ENCODE assay signal across 23 cellular contexts in genomic region chr3:50380375-50381085, GRCh38. TPM values are rescaled to one million over a fixed set of nuclear protein-coding genes. Genes with fewer than 3 reads are reported as not detected.
A peak's percentile ranks its signal among the peaks of the same experiment; 100 is the strongest.
DNase-seq lines count a peak whose midpoint lies in the region; ATAC-seq and TF ChIP-seq lines count a peak whose summit lies in the region.
"Had no signal": no experiment of that assay in that cellular context is flagged by ENCODE, and none has a peak within 500 bp of the region (broad histone marks: within the 10 kb centered on the region; RNA-seq: fewer than 3 reads in every experiment).

No MANE protein-coding gene starts in this region.

- H3K4me3 Mint-ChIP-seq in activated CD4-positive, alpha-beta T cell treated with anti-CD3 and anti-CD28 coated beads, Interleukin-2, amount 10 ng/mL, durations not matched to agents 7 days and 5 days = no peak overlapping the region
- H3K4me3 Mint-ChIP-seq in nephron (peak overlapping the region in 1 of 3 experiments; percentile 21), type B pancreatic cell (no peak overlapping the region)
- H3K4me3 Mint-ChIP-seq: CD4-positive, alpha-beta memory T cell; GM23338; HFFc6 had no signal

- no peak overlapping the region for H2AFZ ChIP-seq in hepatocyte
- H2AFZ ChIP-seq: GM23338 had no signal

- H3K4me2 ChIP-seq in hepatocyte = no peak overlapping the region
- H3K4me2 ChIP-seq: GM23338 had no signal

- H3K27me3 ChIP-seq in WERI-Rb-1 (ENCODE audit: insufficient read depth, low read depth, severe bottlenecking) (no peaks in the 10 kb centered on the region), right atrium auricular region (no peaks in the 10 kb centered on the region), hepatocyte (no peaks in the 10 kb centered on the region)

- WGBS in hepatocyte (ENCODE audit: low lambda C conversion rate, missing lambda C conversion rate) = 80% methylated on average over 17 of the region's 18 CpGs

- H3K27ac ChIP-seq in WERI-Rb-1 (peak overlapping the region; percentile 68), right atrium auricular region (no peak overlapping the region), hepatocyte (no peak overlapping the region)
- H3K27ac ChIP-seq: RWPE1 had no signal

- no peak for ATAC-seq in stimulated activated naive CD8-positive, alpha-beta T cell treated with anti-CD3 and anti-CD28 coated beads, Interleukin-15, Interleukin-2, amounts not matched to agents 100 U/mL and 50 U/mL, for 24 hours
- ATAC-seq: GM23338 had no signal

- H3K9me2 ChIP-seq in hepatocyte (replicated peaks; ENCODE audit: insufficient read depth) = no peaks in the 10 kb centered on the region

- H3K4me1 ChIP-seq in right atrium auricular region (no peaks in the 10 kb centered on the region), hepatocyte (ENCODE audit: insufficient read depth) (no peaks in the 10 kb centered on the region)
- H3K4me1 ChIP-seq: HAP-1 had no signal

- no peaks in the 10 kb centered on the region for H3K79me2 ChIP-seq in hepatocyte

- no peaks in the 10 kb centered on the region for H3K4me1 Mint-ChIP-seq in activated CD4-positive, alpha-beta T cell treated with anti-CD3 and anti-CD28 coated beads, Interleukin-2, amount 10 ng/mL, durations not matched to agents 7 days and 5 days
- H3K4me1 Mint-ChIP-seq in nephron (peaks cover 43% of the 10 kb centered on the region), type B pancreatic cell (ENCODE audit: unreplicated experiment) (peaks cover 31% of the 10 kb centered on the region)
- H3K4me1 Mint-ChIP-seq: CD4-positive, alpha-beta memory T cell had no signal

- no peak for DNase-seq in activated CD4-positive, alpha-beta T cell treated with anti-CD3 and anti-CD28 coated beads, Interleukin-2, amount 10 ng/mL, durations not matched to agents 7 days and 5 days
- DNase-seq in activated CD4-positive, alpha-beta T cell treated with anti-CD3 and anti-CD28 coated beads for 1 hour = no peak
- DNase-seq in WERI-Rb-1 = no peak
- no peak for DNase-seq in type B pancreatic cell (ENCODE audit: extremely low spot score, unreplicated experiment)
- DNase-seq in stimulated activated naive CD8-positive, alpha-beta T cell treated with anti-CD3 and anti-CD28 coated beads, Interleukin-15, Interleukin-2, amounts not matched to agents 100 U/mL and 50 U/mL, for 24 hours = no peak
- DNase-seq in right atrium auricular region (ENCODE audit: low spot score) = no peak
- DNase-seq in hepatocyte (ENCODE audit: low spot score) = no peak
- DNase-seq: C1 segment of cervical spinal cord; CD4-positive, alpha-beta memory T cell; COR-L47; DMS53; HFFc6; KBM-7; MV-4-11; NCI-H1436 treated with DMSO at 0.1 percent for 48 hours; NCI-H2029; NCI-H446; SHP77 had no signal

- H3K27ac Mint-ChIP-seq in activated CD4-positive, alpha-beta T cell treated with anti-CD3 and anti-CD28 coated beads, Interleukin-2, amount 10 ng/mL, durations not matched to agents 7 days and 5 days = peak overlapping the region; percentile 60
- H3K27ac Mint-ChIP-seq in nephron (peak overlapping the region; percentile 87 to 97 (median 89)), type B pancreatic cell (peak overlapping the region; percentile 43)
- H3K27ac Mint-ChIP-seq: CD4-positive, alpha-beta memory T cell; GM23338; HFFc6 had no signal

- CTCF ChIA-PET in activated CD4-positive, alpha-beta T cell treated with anti-CD3 and anti-CD28 coated beads, Interleukin-2, amount 10 ng/mL, durations not matched to agents 7 days and 5 days (lab: Charles Lee) = no interaction called here

- peaks cover 2% of the 10 kb centered on the region for H3K27me3 Mint-ChIP-seq in activated CD4-positive, alpha-beta T cell treated with anti-CD3 and anti-CD28 coated beads, Interleukin-2, amount 10 ng/mL, durations not matched to agents 7 days and 5 days
- H3K27me3 Mint-ChIP-seq in nephron (ENCODE audit: low read depth) (peaks cover 8% of the 10 kb centered on the region), type B pancreatic cell (no peaks in the 10 kb centered on the region)
- H3K27me3 Mint-ChIP-seq: CD4-positive, alpha-beta memory T cell had no signal

- H3K9me3 Mint-ChIP-seq in activated CD4-positive, alpha-beta T cell treated with anti-CD3 and anti-CD28 coated beads, Interleukin-2, amount 10 ng/mL, durations not matched to agents 7 days and 5 days = no peaks in the 10 kb centered on the region
- H3K9me3 Mint-ChIP-seq in nephron (no peaks in the 10 kb centered on the region), type B pancreatic cell (no peaks in the 10 kb centered on the region)
- H3K9me3 Mint-ChIP-seq: CD4-positive, alpha-beta memory T cell; GM23338; HFFc6 had no signal

- H3K9me3 ChIP-seq in WERI-Rb-1 (ENCODE audit: severe bottlenecking) = no peaks in the 10 kb centered on the region
- no peaks in the 10 kb centered on the region for H3K9me3 ChIP-seq in right atrium auricular region
- H3K9me3 ChIP-seq in hepatocyte (ENCODE audit: low read depth) = no peaks in the 10 kb centered on the region
- H3K9me3 ChIP-seq: HAP-1 had no signal

- no peak for TF ChIP-seq CTCF in WERI-Rb-1 (IDR thresholded peaks at IDR 0.05; ENCODE audit: low read depth, low read length)
- no peak for TF ChIP-seq CTCF in nephron (IDR thresholded peaks at IDR 0.05; ENCODE audit: unreplicated experiment in 3 of 3)
- no peak for TF ChIP-seq CTCF in type B pancreatic cell (conservative IDR thresholded peaks at IDR 0.05)
- TF ChIP-seq CTCF in right atrium auricular region (IDR thresholded peaks at IDR 0.05) = no peak
- no peak for TF ChIP-seq CTCF in hepatocyte (IDR thresholded peaks at IDR 0.05; ENCODE audit: poor library complexity)

- H3K36me3 Mint-ChIP-seq in activated CD4-positive, alpha-beta T cell treated with anti-CD3 and anti-CD28 coated beads, Interleukin-2, amount 10 ng/mL, durations not matched to agents 7 days and 5 days (ENCODE audit: low read depth) = no peaks in the 10 kb centered on the region
- H3K36me3 Mint-ChIP-seq in nephron (ENCODE audit: low read depth) (no peaks in the 10 kb centered on the region), type B pancreatic cell (no peaks in the 10 kb centered on the region)
- H3K36me3 Mint-ChIP-seq: CD4-positive, alpha-beta memory T cell had no signal

- H4K20me1 ChIP-seq in hepatocyte (ENCODE audit: insufficient read depth, poor library complexity, severe bottlenecking) = no peaks in the 10 kb centered on the region

- H3K36me3 ChIP-seq in WERI-Rb-1 = no peaks in the 10 kb centered on the region
- H3K36me3 ChIP-seq in right atrium auricular region = no peaks in the 10 kb centered on the region
- no peaks in the 10 kb centered on the region for H3K36me3 ChIP-seq in hepatocyte (replicated peaks; ENCODE audit: insufficient read depth, low read depth)
- H3K36me3 ChIP-seq: HAP-1 had no signal

- POLR2A ChIA-PET in activated CD4-positive, alpha-beta T cell treated with anti-CD3 and anti-CD28 coated beads, Interleukin-2, amount 10 ng/mL, durations not matched to agents 7 days and 5 days (lab: Charles Lee) = no interaction called here

- H3K4me3 ChIP-seq in WERI-Rb-1 (ENCODE audit: low read depth, low read length) (no peak overlapping the region), right atrium auricular region (no peak overlapping the region), hepatocyte (no peak overlapping the region)
- H3K4me3 ChIP-seq: GM23338, HAP-1 had no signal

RNA-seq across cellular contexts. Expression of gene TMEM115, which starts 21.2 kb away (rescaled TPM):
- total RNA-seq in activated CD4-positive, alpha-beta T cell treated with anti-CD3 and anti-CD28 coated beads, Interleukin-2, amount 10 ng/mL, durations not matched to agents 7 days and 5 days = 10 to 100 TPM; 17.5 to 19.2 TPM
- total RNA-seq in type B pancreatic cell (ENCODE audit: low replicate concordance) = 42.7 and 44.4 TPM in 2 replicates
- total RNA-seq in right atrium auricular region = 10 to 100 TPM; 37.1 to 47.4 TPM
- 49.3 and 63.0 TPM in 2 replicates for total RNA-seq in hepatocyte
- polyA plus RNA-seq in hepatocyte = 64.5 and 69.9 TPM in 2 replicates

RNA-seq across cellular contexts. Expression of gene CYB561D2, which starts 29.9 kb away (rescaled TPM):
- 10 to 100 TPM; 35.3 to 40.9 TPM for total RNA-seq in activated CD4-positive, alpha-beta T cell treated with anti-CD3 and anti-CD28 coated beads, Interleukin-2, amount 10 ng/mL, durations not matched to agents 7 days and 5 days
- total RNA-seq in type B pancreatic cell (ENCODE audit: low replicate concordance) (10.1 and 15.9 TPM in 2 replicates), right atrium auricular region (10 to 100 TPM; 11.7 to 11.9 TPM), hepatocyte (31.0 and 37.3 TPM in 2 replicates)
- polyA plus RNA-seq in hepatocyte = 40.5 and 46.9 TPM in 2 replicates

RNA-seq across cellular contexts. Expression of gene NPRL2, which starts 30.0 kb away (rescaled TPM):
- total RNA-seq in activated CD4-positive, alpha-beta T cell treated with anti-CD3 and anti-CD28 coated beads, Interleukin-2, amount 10 ng/mL, durations not matched to agents 7 days and 5 days = 10 to 100 TPM; 40.8 to 46.5 TPM
- total RNA-seq in type B pancreatic cell (ENCODE audit: low replicate concordance) (20.3 and 27.9 TPM in 2 replicates), right atrium auricular region (10 to 100 TPM; 12.5 to 20.3 TPM), hepatocyte (22.3 and 23.5 TPM in 2 replicates)
- polyA plus RNA-seq in hepatocyte = 27.0 and 34.6 TPM in 2 replicates

RNA-seq across cellular contexts. Expression of gene ZMYND10, which starts 35.0 kb away (rescaled TPM):
- 1 to 10 TPM; 3.5 to 3.6 TPM for total RNA-seq in activated CD4-positive, alpha-beta T cell treated with anti-CD3 and anti-CD28 coated beads, Interleukin-2, amount 10 ng/mL, durations not matched to agents 7 days and 5 days
- total RNA-seq in type B pancreatic cell (ENCODE audit: low replicate concordance) = 1.8 and 13.4 TPM in 2 replicates
- total RNA-seq in right atrium auricular region = under 1 TPM; 0.26 to 0.31 TPM
- total RNA-seq in hepatocyte = 0.20 and 0.44 TPM in 2 replicates
- polyA plus RNA-seq in hepatocyte = 0.18 and 0.77 TPM in 2 replicates
- total RNA-seq: G401 had no signal
- polyA plus RNA-seq: CD4-positive, alpha-beta memory T cell had no signal

RNA-seq across cellular contexts. Expression of gene RASSF1, which starts 39.9 kb away (rescaled TPM):
- total RNA-seq in activated CD4-positive, alpha-beta T cell treated with anti-CD3 and anti-CD28 coated beads, Interleukin-2, amount 10 ng/mL, durations not matched to agents 7 days and 5 days = 100 to 1,000 TPM in 1 of 2 experiments, 10 to 100 TPM in 1; 88.3 to 122 TPM
- total RNA-seq in type B pancreatic cell (ENCODE audit: low replicate concordance) (13.7 and 13.8 TPM in 2 replicates), right atrium auricular region (10 to 100 TPM; 18.6 to 25.9 TPM), hepatocyte (11.3 and 13.4 TPM in 2 replicates)
- polyA plus RNA-seq in hepatocyte = 22.9 and 30.1 TPM in 2 replicates
